In genomic region chr4:59039046-59039445, GRCh38 we compare ENCODE assay signal across 39 cellular contexts.
"Had no signal": no experiment of that assay in that cellular context is flagged by ENCODE, and none has a peak within 500 bp of the region (broad histone marks: within the 10 kb centered on the region; RNA-seq: fewer than 3 reads in every experiment).

No MANE protein-coding gene starts in this region.

- FAIRE-seq: astrocyte, bronchial epithelial cell had no signal

- H3K4me1 ChIP-seq: adrenal gland, ascending aorta, body of pancreas, breast epithelium had no signal

- H3K4me3 Mint-ChIP-seq: activated naive CD4-positive, alpha-beta T cell treated with anti-CD3 and anti-CD28 coated beads for 36 hours; activated naive CD4-positive, alpha-beta T cell treated with anti-CD3 and anti-CD28 coated beads, Interleukin-2, amount 10 ng/mL, durations not matched to agents 7 days and 5 days; activated naive CD4-positive, alpha-beta T cell treated with anti-CD3 and anti-CD28 coated beads, Interleukin-2, amount 50 U/mL, for 24 hours; activated naive CD8-positive, alpha-beta T cell; activated naive CD8-positive, alpha-beta T cell treated with anti-CD3 and anti-CD28 coated beads for 36 hours; activated naive CD8-positive, alpha-beta T cell treated with anti-CD3 and anti-CD28 coated beads, Interleukin-2, amount 10 ng/mL, durations not matched to agents 7 days and 5 days; activated naive CD8-positive, alpha-beta T cell treated with anti-CD3 and anti-CD28 coated beads, Interleukin-2, amount 50 U/mL, for 24 hours; activated T-cell treated with anti-CD3 and anti-CD28 coated beads, Interleukin-2, amount 50 U/mL, for 24 hours; activated T-cell treated with anti-CD3 and anti-CD28 coated beads, Interleukin-2, amount 50 U/mL, for 4 hours; activated T-cell treated with anti-CD3 and anti-CD28 coated beads, Interleukin-2, amount 50 U/mL, for 72 hours; activated T-helper 1 cell treated with anti-CD3 and anti-CD28 coated beads, Interleukin-12 subunit alpha, Interleukin-12 subunit beta, Interleukin-2, Interleukin-4 antibody, amounts not matched to agents 30 ng/mL and 10 ng/mL and 1 ng/mL, durations not matched to agents 14 hours and 24 hours and 36 hours; activated T-helper 17 cell treated with anti-CD3 and anti-CD28 coated beads, Interleukin-2, amount 50 U/mL, for 72 hours; brain; central memory CD8-positive, alpha-beta T cell had no signal

- H3K36me3 Mint-ChIP-seq: activated naive CD4-positive, alpha-beta T cell treated with anti-CD3 and anti-CD28 coated beads, Interleukin-2, amount 10 ng/mL, durations not matched to agents 7 days and 5 days; activated naive CD4-positive, alpha-beta T cell treated with anti-CD3 and anti-CD28 coated beads, Interleukin-2, amount 50 U/mL, for 24 hours; activated naive CD4-positive, alpha-beta T cell treated with anti-CD3 and anti-CD28 coated beads, Interleukin-2, amount 50 U/mL, for 72 hours; activated naive CD8-positive, alpha-beta T cell; activated naive CD8-positive, alpha-beta T cell treated with anti-CD3 and anti-CD28 coated beads for 36 hours; activated naive CD8-positive, alpha-beta T cell treated with anti-CD3 and anti-CD28 coated beads, Interleukin-2, amount 10 ng/mL, durations not matched to agents 7 days and 5 days; brain had no signal

- H3K4me1 Mint-ChIP-seq: activated naive CD4-positive, alpha-beta T cell treated with anti-CD3 and anti-CD28 coated beads, Interleukin-2, amount 10 ng/mL, durations not matched to agents 7 days and 5 days; activated naive CD4-positive, alpha-beta T cell treated with anti-CD3 and anti-CD28 coated beads, Interleukin-2, amount 50 U/mL, for 24 hours; activated naive CD8-positive, alpha-beta T cell treated with anti-CD3 and anti-CD28 coated beads for 36 hours; activated naive CD8-positive, alpha-beta T cell treated with anti-CD3 and anti-CD28 coated beads, Interleukin-2, amount 10 ng/mL, durations not matched to agents 7 days and 5 days; activated naive CD8-positive, alpha-beta T cell treated with anti-CD3 and anti-CD28 coated beads, Interleukin-2, amount 50 U/mL, for 24 hours; activated T-helper 17 cell treated with anti-CD3 and anti-CD28 coated beads, Interleukin-2, amount 50 U/mL, for 72 hours; brain; central memory CD8-positive, alpha-beta T cell had no signal

- H3K27me3 Mint-ChIP-seq: activated naive CD4-positive, alpha-beta T cell treated with anti-CD3 and anti-CD28 coated beads, Interleukin-2, amount 10 ng/mL, durations not matched to agents 7 days and 5 days; activated naive CD4-positive, alpha-beta T cell treated with anti-CD3 and anti-CD28 coated beads, Interleukin-2, amount 50 U/mL, for 24 hours; activated naive CD8-positive, alpha-beta T cell; activated naive CD8-positive, alpha-beta T cell treated with anti-CD3 and anti-CD28 coated beads for 36 hours; activated naive CD8-positive, alpha-beta T cell treated with anti-CD3 and anti-CD28 coated beads, Interleukin-2, amount 10 ng/mL, durations not matched to agents 7 days and 5 days; activated naive CD8-positive, alpha-beta T cell treated with anti-CD3 and anti-CD28 coated beads, Interleukin-2, amount 50 U/mL, for 24 hours; activated T-cell treated with anti-CD3 and anti-CD28 coated beads, Interleukin-2, amount 50 U/mL, for 24 hours; activated T-helper 17 cell treated with anti-CD3 and anti-CD28 coated beads, Interleukin-2, amount 50 U/mL, for 72 hours; brain; central memory CD8-positive, alpha-beta T cell had no signal

- H3K9me3 ChIP-seq: adrenal gland, ascending aorta, body of pancreas, breast epithelium had no signal

- H3K27ac ChIP-seq: adrenal gland, ascending aorta, body of pancreas, brain microvascular endothelial cell, breast epithelium, cardiac muscle cell had no signal

- DNase-seq: activated effector memory CD4-positive, alpha-beta T cell treated with anti-CD3 and anti-CD28 coated beads, Interleukin-2, amount 50 U/mL, for 16 hours; activated effector memory CD4-positive, alpha-beta T cell treated with Interleukin-2 at 50 U/mL for 16 hours; activated gamma-delta T cell; activated gamma-delta T cell treated with Interleukin-2 at 50 U/mL for 16 hours; activated naive CD4-positive, alpha-beta T cell; activated naive CD4-positive, alpha-beta T cell treated with anti-CD3 and anti-CD28 coated beads for 36 hours; activated naive CD4-positive, alpha-beta T cell treated with anti-CD3 and anti-CD28 coated beads, Interleukin-2, amount 10 ng/mL, durations not matched to agents 7 days and 5 days; activated naive CD4-positive, alpha-beta T cell treated with anti-CD3 and anti-CD28 coated beads, Interleukin-2, amount 50 U/mL, for 16 hours; activated naive CD4-positive, alpha-beta T cell treated with Interleukin-2 at 50 U/mL for 16 hours; activated naive CD8-positive, alpha-beta T cell treated with anti-CD3 and anti-CD28 coated beads for 36 hours; activated naive CD8-positive, alpha-beta T cell treated with anti-CD3 and anti-CD28 coated beads, Interleukin-2, amount 10 ng/mL, durations not matched to agents 7 days and 5 days; activated naive CD8-positive, alpha-beta T cell treated with anti-CD3 and anti-CD28 coated beads, Interleukin-2, amount 50 U/mL, for 24 hours; activated T-cell treated with anti-CD3 and anti-CD28 coated beads, Interleukin-2, amount 50 U/mL, for 24 hours; activated T-cell treated with anti-CD3 and anti-CD28 coated beads, Interleukin-2, amount 50 U/mL, for 4 hours; activated T-cell treated with anti-CD3 and anti-CD28 coated beads, Interleukin-2, amount 50 U/mL, for 48 hours; activated T-cell treated with anti-CD3 and anti-CD28 coated beads, Interleukin-2, amount 50 U/mL, for 72 hours; adrenal gland; amniotic stem cell; amygdala; anterior cingulate cortex; aorta; body of pancreas; brain microvascular endothelial cell; caudate nucleus; central memory CD4-positive, alpha-beta T cell; cerebellar nuclear complex had no signal

- H3K9me3 Mint-ChIP-seq: activated naive CD4-positive, alpha-beta T cell treated with anti-CD3 and anti-CD28 coated beads, Interleukin-2, amount 50 U/mL, for 24 hours; activated naive CD8-positive, alpha-beta T cell treated with anti-CD3 and anti-CD28 coated beads, Interleukin-2, amount 50 U/mL, for 24 hours; brain had no signal

- H3K4me3 ChIP-seq: adrenal gland, ascending aorta, body of pancreas, breast epithelium, cardiac muscle cell had no signal

- H3K27me3 ChIP-seq: adrenal gland, ascending aorta, body of pancreas, brain microvascular endothelial cell, breast epithelium, cardiac muscle cell had no signal

- H3K36me3 ChIP-seq: adrenal gland, ascending aorta, brain microvascular endothelial cell, breast epithelium, cardiac muscle cell had no signal

- H3K27ac Mint-ChIP-seq: activated naive CD4-positive, alpha-beta T cell treated with anti-CD3 and anti-CD28 coated beads for 36 hours; activated naive CD4-positive, alpha-beta T cell treated with anti-CD3 and anti-CD28 coated beads, Interleukin-2, amount 10 ng/mL, durations not matched to agents 7 days and 5 days; activated naive CD4-positive, alpha-beta T cell treated with anti-CD3 and anti-CD28 coated beads, Interleukin-2, amount 50 U/mL, for 24 hours; activated naive CD4-positive, alpha-beta T cell treated with anti-CD3 and anti-CD28 coated beads, Interleukin-2, amount 50 U/mL, for 72 hours; activated naive CD8-positive, alpha-beta T cell; activated naive CD8-positive, alpha-beta T cell treated with anti-CD3 and anti-CD28 coated beads for 36 hours; activated naive CD8-positive, alpha-beta T cell treated with anti-CD3 and anti-CD28 coated beads, Interleukin-2, amount 10 ng/mL, durations not matched to agents 7 days and 5 days; activated naive CD8-positive, alpha-beta T cell treated with anti-CD3 and anti-CD28 coated beads, Interleukin-2, amount 50 U/mL, for 24 hours; activated T-cell treated with anti-CD3 and anti-CD28 coated beads, Interleukin-2, amount 50 U/mL, for 24 hours; activated T-cell treated with anti-CD3 and anti-CD28 coated beads, Interleukin-2, amount 50 U/mL, for 72 hours; activated T-helper 1 cell treated with anti-CD3 and anti-CD28 coated beads, Interleukin-12 subunit alpha, Interleukin-12 subunit beta, Interleukin-2, Interleukin-4 antibody, amounts not matched to agents 30 ng/mL and 10 ng/mL and 1 ng/mL, durations not matched to agents 14 hours and 24 hours and 36 hours; activated T-helper 17 cell treated with anti-CD3 and anti-CD28 coated beads, Interleukin-2, amount 50 U/mL, for 72 hours; activated T-helper 2 cell treated with anti-CD3 and anti-CD28 coated beads, Interferon-gamma antibody, Interleukin-2, Interleukin-4, amounts not matched to agents 10 μg/mL and 5 μg/mL and 100 μg/mL, durations not matched to agents 14 hours and 24 hours and 36 hours; brain had no signal

- ATAC-seq: activated naive CD4-positive, alpha-beta T cell treated with anti-CD3 and anti-CD28 coated beads, Interleukin-2, amount 50 U/mL, for 72 hours; activated naive CD8-positive, alpha-beta T cell treated with anti-CD3 and anti-CD28 coated beads, Interleukin-2, amount 50 U/mL, for 24 hours; activated T-cell treated with anti-CD3 and anti-CD28 coated beads, Interleukin-2, amount 50 U/mL, for 4 hours; activated T-cell treated with anti-CD3 and anti-CD28 coated beads, Interleukin-2, amount 50 U/mL, for 72 hours; activated T-helper 17 cell treated with anti-CD3 and anti-CD28 coated beads, Interleukin-2, amount 50 U/mL, for 72 hours; body of pancreas had no signal
